Comparison of ENCODE assay signal across 9 cellular contexts in the genomic region with DNA sequence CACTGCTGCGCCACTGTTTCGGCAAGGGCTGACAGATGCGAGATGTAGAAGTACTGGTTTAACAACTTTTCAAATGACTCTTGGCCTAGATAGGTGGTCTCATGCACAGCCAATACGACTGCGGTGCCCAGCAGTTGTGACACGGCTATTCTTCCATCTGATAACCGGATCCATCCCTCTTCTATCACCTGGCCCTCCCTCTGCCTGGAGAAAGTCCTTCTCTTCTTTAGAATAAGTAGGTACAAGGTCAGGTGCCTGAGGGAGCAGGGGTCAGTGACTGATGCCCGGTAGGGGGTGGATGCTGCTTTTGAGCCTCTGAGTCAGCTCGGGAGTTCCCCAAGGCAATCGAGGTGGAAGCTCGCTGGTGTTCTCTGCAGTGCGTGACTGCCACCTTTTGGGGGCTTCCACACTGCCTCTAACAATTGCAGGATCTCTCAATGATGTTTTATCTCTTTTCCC.
DNase-seq lines count a peak whose midpoint lies in the region; ATAC-seq, FAIRE-seq and TF ChIP-seq lines count a peak whose summit lies in the region.
"Had no signal": no experiment of that assay in that cellular context is flagged by ENCODE, and none has a peak within 500 bp of the region (broad histone marks: within the 10 kb centered on the region; RNA-seq: fewer than 3 reads in every experiment).

No MANE protein-coding gene starts in this region.

- no peak overlapping the region for H3K4me3 ChIP-seq in HepG2 (replicated peaks in 1 of 3; ENCODE audit: insufficient read depth in 1 of 3, low read depth in 2 of 3, low read length in 3 of 3)
- H3K4me3 ChIP-seq: esophagus squamous epithelium had no signal

- no peaks in the 10 kb centered on the region for H3K9me3 ChIP-seq in HepG2 (ENCODE audit: low read length)

- BruUV-seq in HepG2 (replicated peaks; lab: Mats Ljungman, UMichigan): no TSS peak

- H3K4me1 Mint-ChIP-seq in HFFc6 (ENCODE audit: low read depth): peaks cover 18% of the 10 kb centered on the region
- no peaks in the 10 kb centered on the region for H3K4me1 Mint-ChIP-seq in activated CD4-positive, alpha-beta T cell treated with anti-CD3 and anti-CD28 coated beads, Interleukin-2, amount 10 ng/mL, durations not matched to agents 24 days and 14 days

- peaks cover 13% of the 10 kb centered on the region for H3K36me3 Mint-ChIP-seq in HFFc6 (ENCODE audit: low read depth)
- H3K36me3 Mint-ChIP-seq in activated CD4-positive, alpha-beta T cell treated with anti-CD3 and anti-CD28 coated beads, Interleukin-2, amount 10 ng/mL, durations not matched to agents 24 days and 14 days (ENCODE audit: low read depth): no peaks in the 10 kb centered on the region

- POLR2A ChIA-PET in HepG2 (lab: Yijun Ruan, JAX): no interaction called here

- no peak for FAIRE-seq in HepG2 (lab: Jason Lieb, UNC)

- in situ Hi-C loops in HepG2 (cut with HindIII; ENCODE audit: extremely low pct_ligation_motif_present, low pct_unique_long_range_greater_than_20kb): no loop called here

- H2AFZ ChIP-seq in HepG2 (ENCODE audit: low read length): no peak overlapping the region

- H3K27ac ChIP-seq in HepG2 (ENCODE audit: extremely low read length, insufficient read depth, low read length): no peak overlapping the region
- H3K27ac ChIP-seq: esophagus squamous epithelium had no signal

- TF ChIP-seq POLR2A in HepG2 (IDR thresholded peaks at IDR 0.05; ENCODE audit: insufficient read depth in 1 of 2, low read depth in 2 of 2, low read length in 2 of 2): no peak

- H3K27ac Mint-ChIP-seq in HFFc6: no peak overlapping the region
- H3K27ac Mint-ChIP-seq in activated CD4-positive, alpha-beta T cell treated with anti-CD3 and anti-CD28 coated beads, Interleukin-2, amount 10 ng/mL, durations not matched to agents 24 days and 14 days: no peak overlapping the region

- intact Hi-C loops in HepG2 (cut with micrococcal nuclease; ENCODE audit: unreplicated experiment): loop anchor here (2.0 kb wide), 1 partner anchor 452 kb away; no protein-coding TSS in a partner anchor
- intact Hi-C loops in activated CD4-positive, alpha-beta T cell treated with anti-CD3 and anti-CD28 coated beads, Interleukin-2, amount 10 ng/mL, durations not matched to agents 24 days and 14 days (cut with micrococcal nuclease): no loop called here

- no peak overlapping the region for H3K4me3 Mint-ChIP-seq in HFFc6
- no peak overlapping the region for H3K4me3 Mint-ChIP-seq in activated CD4-positive, alpha-beta T cell treated with anti-CD3 and anti-CD28 coated beads, Interleukin-2, amount 10 ng/mL, durations not matched to agents 24 days and 14 days

- 60% methylated on average over 9 of the region's 12 CpGs for WGBS in HepG2 (ENCODE audit: low lambda C conversion rate)

- no peaks in the 10 kb centered on the region for H4K20me1 ChIP-seq in HepG2 (ENCODE audit: insufficient read depth, low read length)

- no peak overlapping the region for H3K4me2 ChIP-seq in HepG2 (ENCODE audit: low read depth, low read length)

- no peak for TF ChIP-seq EP300 in HepG2 (IDR thresholded peaks at IDR 0.05; ENCODE audit: low read depth in 2 of 2, low read length in 2 of 2)
- TF ChIP-seq EP300 in HepG2 (CRISPR knock-in tag; IDR thresholded peaks at IDR 0.05; ENCODE audit: borderline replicate concordance): no peak

- DNase-seq in ELR (ENCODE audit: low read depth) (peak; percentile 47), HFFc6 (peak; percentile 64), SK-N-DZ (ENCODE audit: low spot score) (peak; percentile 50), HepG2 (ENCODE audit: low spot score) (peak; percentile 20), NCI-H345 (lab: John Stamatoyannopoulos, UW) (no peak), GM19238 (ENCODE audit: insufficient read length, low spot score) (no peak)
- DNase-seq in activated CD4-positive, alpha-beta T cell treated with anti-CD3 and anti-CD28 coated beads, Interleukin-2, amount 10 ng/mL, durations not matched to agents 24 days and 14 days: no peak
- DNase-seq: esophagus squamous epithelium had no signal

- H3K79me2 ChIP-seq in HepG2 (ENCODE audit: insufficient read depth, low read length): no peaks in the 10 kb centered on the region

- TF ChIP-seq CTCF in HFFc6 (IDR thresholded peaks at IDR 0.05) (peak; percentile 76), HepG2 (CRISPR knock-in tag; IDR thresholded peaks at IDR 0.05) (peak; percentile 54)

- 0 out of 2 replicates have a peak, but pooled peaks have one; percentile 28 for TF ChIP-seq RAD21 in HepG2 (CRISPR knock-in tag; IDR thresholded peaks at IDR 0.05)

- no peak overlapping the region for H3K9ac ChIP-seq in HepG2 (ENCODE audit: insufficient read depth, low read depth, low read length)

- no peaks in the 10 kb centered on the region for H3K27me3 ChIP-seq in HepG2 (ENCODE audit: control insufficient read depth in 1 of 2, insufficient read depth in 2 of 2, low read length in 2 of 2)
- H3K27me3 ChIP-seq: esophagus squamous epithelium had no signal

- H3K27me3 Mint-ChIP-seq in HFFc6 (ENCODE audit: insufficient read depth): no peaks in the 10 kb centered on the region
- no peaks in the 10 kb centered on the region for H3K27me3 Mint-ChIP-seq in activated CD4-positive, alpha-beta T cell treated with anti-CD3 and anti-CD28 coated beads, Interleukin-2, amount 10 ng/mL, durations not matched to agents 24 days and 14 days

- H3K4me1 ChIP-seq in HepG2 (ENCODE audit: insufficient read depth, low read length): no peaks in the 10 kb centered on the region
- H3K4me1 ChIP-seq: esophagus squamous epithelium had no signal

- peak; percentile 75 for ATAC-seq in HepG2
- ATAC-seq in GM18517 (IDR thresholded peaks at IDR 0.05; ENCODE audit: unreplicated experiment): no peak

- H3K9me3 Mint-ChIP-seq in HFFc6: peaks cover 19% of the 10 kb centered on the region
- peaks cover 8% of the 10 kb centered on the region for H3K9me3 Mint-ChIP-seq in activated CD4-positive, alpha-beta T cell treated with anti-CD3 and anti-CD28 coated beads, Interleukin-2, amount 10 ng/mL, durations not matched to agents 24 days and 14 days

- CTCF ChIA-PET in HepG2 (lab: Yijun Ruan, JAX; ENCODE audit: low intra/inter-chr PET ratio, low total read pairs): no interaction called here

- no peaks in the 10 kb centered on the region for H3K36me3 ChIP-seq in HepG2 (replicated peaks in 1 of 2; ENCODE audit: control insufficient read depth in 1 of 2, insufficient read depth in 2 of 2, low read length in 2 of 2)
- H3K36me3 ChIP-seq: esophagus squamous epithelium had no signal

TF ChIP-seq in HepG2, 621 proteins besides CTCF, POLR2A, EP300 and RAD21:
- TF ChIP-seq CAMTA2 (CRISPR knock-in tag; IDR thresholded peaks at IDR 0.05; ENCODE audit: borderline replicate concordance) (no peak), ZNF7 (CRISPR knock-in tag; IDR thresholded peaks at IDR 0.05) (no peak), STAG1 (CRISPR knock-in tag; IDR thresholded peaks at IDR 0.05) (peak; percentile 61), HNRNPL (IDR thresholded peaks at IDR 0.05; ENCODE audit: low read depth, low read length) (no peak), ZNF781 (CRISPR knock-in tag; IDR thresholded peaks at IDR 0.05; ENCODE audit: borderline replicate concordance, not compliant biosample characterization) (no peak)
- TF ChIP-seq, protein P1, sequence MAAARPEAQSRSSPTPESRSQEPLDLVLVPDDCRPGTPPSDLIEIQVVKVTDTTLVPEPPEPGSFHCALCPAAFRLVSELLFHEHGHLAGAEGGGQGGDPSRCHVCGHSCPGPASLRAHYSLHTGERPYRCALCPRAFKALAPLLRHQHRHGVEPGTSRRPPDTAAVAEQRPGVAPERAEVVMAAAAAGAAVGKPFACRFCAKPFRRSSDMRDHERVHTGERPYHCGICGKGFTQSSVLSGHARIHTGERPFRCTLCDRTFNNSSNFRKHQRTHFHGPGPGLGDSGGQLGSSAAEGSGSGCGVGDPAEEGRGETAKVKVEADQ (CRISPR knock-in tag; IDR thresholded peaks at IDR 0.05; ENCODE audit: borderline replicate concordance): no peak

Comparison
In these comparisons a context has a peak if more than half of its experiments do, and no peak if none do; other contexts are left out.
1. DNase-seq: peak in ELR (single experiment), HFFc6 (single experiment), SK-N-DZ (single experiment) and HepG2 (single experiment); none in NCI-H345 (single experiment), GM19238 (single experiment) and activated CD4-positive, alpha-beta T cell treated with anti-CD3 and anti-CD28 coated beads, Interleukin-2, amount 10 ng/mL, durations not matched to agents 24 days and 14 days (single experiment).